In the genomic region with DNA sequence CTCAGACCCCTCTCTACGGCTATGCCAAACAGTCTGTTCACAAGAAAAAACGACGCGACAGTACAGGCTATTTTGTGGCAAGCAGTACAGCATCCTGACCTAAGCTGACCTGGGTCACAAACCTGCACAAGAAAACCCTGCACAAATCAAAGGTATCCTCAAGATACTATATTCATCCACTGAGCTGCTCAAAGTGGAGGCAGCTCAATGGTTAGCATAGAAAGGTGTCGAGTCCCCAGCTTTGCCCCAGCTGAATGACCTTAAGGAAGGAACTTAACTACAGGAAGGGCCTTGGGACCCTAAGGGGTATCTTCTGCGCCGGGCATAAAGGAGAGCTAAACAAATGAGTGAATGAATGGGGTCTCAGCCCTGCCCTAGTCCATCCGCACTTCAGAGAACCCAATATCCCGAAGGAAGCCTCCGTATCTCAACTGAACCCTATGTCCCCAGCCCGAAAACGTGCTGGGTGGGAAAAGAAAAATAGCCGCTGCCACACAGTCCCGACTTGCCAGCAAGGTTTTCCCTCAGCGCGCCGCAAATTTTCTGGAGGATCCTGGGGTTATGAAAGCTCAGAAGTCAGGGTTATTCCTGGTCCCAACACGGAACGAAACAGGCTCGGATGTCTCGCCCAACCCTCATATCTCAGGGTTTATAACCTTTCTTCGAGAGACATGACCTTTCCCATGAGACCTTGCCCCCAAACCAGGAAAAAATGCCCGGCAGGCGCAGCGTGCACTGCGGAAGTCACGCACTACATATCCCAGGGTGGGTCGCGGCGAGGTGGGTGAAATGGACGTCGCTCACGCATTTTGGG, we compare ENCODE assay signal across 8 cellular contexts. TPM values are rescaled to one million over a fixed set of nuclear protein-coding genes. Genes with fewer than 3 reads are reported as not detected.
DNase-seq lines count a peak whose midpoint lies in the region; TF ChIP-seq lines count a peak whose summit lies in the region.

A gene with protein sequence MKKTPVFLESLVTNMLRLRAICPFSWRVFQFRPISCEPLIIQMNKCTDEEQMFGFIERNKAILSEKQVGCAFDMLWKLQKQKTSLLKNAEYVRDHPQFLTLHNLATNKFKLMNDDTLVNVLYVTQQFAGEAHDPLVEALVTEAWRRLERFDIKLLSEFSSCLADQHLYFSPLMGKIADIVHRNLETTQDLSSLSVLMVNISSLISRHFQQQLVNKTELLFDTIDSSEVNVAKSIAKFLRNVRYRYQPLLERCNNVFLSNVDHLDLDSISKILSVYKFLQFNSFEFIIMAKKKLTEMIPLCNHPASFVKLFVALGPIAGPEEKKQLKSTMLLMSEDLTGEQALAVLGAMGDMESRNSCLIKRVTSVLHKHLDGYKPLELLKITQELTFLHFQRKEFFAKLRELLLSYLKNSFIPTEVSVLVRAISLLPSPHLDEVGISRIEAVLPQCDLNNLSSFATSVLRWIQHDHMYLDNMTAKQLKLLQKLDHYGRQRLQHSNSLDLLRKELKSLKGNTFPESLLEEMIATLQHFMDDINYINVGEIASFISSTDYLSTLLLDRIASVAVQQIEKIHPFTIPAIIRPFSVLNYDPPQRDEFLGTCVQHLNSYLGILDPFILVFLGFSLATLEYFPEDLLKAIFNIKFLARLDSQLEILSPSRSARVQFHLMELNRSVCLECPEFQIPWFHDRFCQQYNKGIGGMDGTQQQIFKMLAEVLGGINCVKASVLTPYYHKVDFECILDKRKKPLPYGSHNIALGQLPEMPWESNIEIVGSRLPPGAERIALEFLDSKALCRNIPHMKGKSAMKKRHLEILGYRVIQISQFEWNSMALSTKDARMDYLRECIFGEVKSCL (minus strand): TSS at position 706 of the 814 bp plus-strand sequence. CDS start 1,836 bp downstream, outside the sequence.

- no peaks in the 10 kb centered on the region for H3K27me3 Mint-ChIP-seq in activated naive CD4-positive, alpha-beta T cell treated with anti-CD3 and anti-CD28 coated beads, Interleukin-2, amount 10 ng/mL, durations not matched to agents 7 days and 5 days

- H3K27ac Mint-ChIP-seq in activated naive CD4-positive, alpha-beta T cell treated with anti-CD3 and anti-CD28 coated beads, Interleukin-2, amount 10 ng/mL, durations not matched to agents 7 days and 5 days, result peak within 1 kb of the TSS; percentile 87

- CTCF ChIA-PET in HEK293T (lab: Yijun Ruan, JAX), result interaction anchor here (0.6 kb wide), 1 partner anchor 191 kb away, joined by 3 read pairs; no protein-coding TSS in a partner anchor
- CTCF ChIA-PET in activated naive CD4-positive, alpha-beta T cell treated with anti-CD3 and anti-CD28 coated beads, Interleukin-2, amount 10 ng/mL, durations not matched to agents 7 days and 5 days (lab: Charles Lee), result interaction anchor here (0.6 to 0.7 kb wide), 2 partner anchors 11 to 168 kb away, joined by 3 to 4 read pairs; partner anchors contain the start of gene PPIG

- H3K9ac ChIP-seq in SK-N-MC (ENCODE audit: insufficient read length), result peak within 1 kb of the TSS; percentile 88

- H3K27ac ChIP-seq in SK-N-MC (no peak within 1 kb of the TSS), temporal lobe (ENCODE audit: low read depth, low read length) (no peak within 1 kb of the TSS)

- no peaks in the 10 kb centered on the region for H3K9me3 Mint-ChIP-seq in activated naive CD4-positive, alpha-beta T cell treated with anti-CD3 and anti-CD28 coated beads, Interleukin-2, amount 10 ng/mL, durations not matched to agents 7 days and 5 days

- POLR2A ChIA-PET in HEK293T (lab: Yijun Ruan, JAX), result interaction anchor here (0.6 to 2.0 kb wide), 4 partner anchors 11 to 121 kb away, joined by 3 to 19 read pairs (median 4); partner anchors contain the start of genes BBS5, CFAP210, PHOSPHO2 and PPIG

- H3K4me3 Mint-ChIP-seq in activated naive CD4-positive, alpha-beta T cell treated with anti-CD3 and anti-CD28 coated beads, Interleukin-2, amount 10 ng/mL, durations not matched to agents 7 days and 5 days, result peak within 1 kb of the TSS; percentile 98

- peaks cover 34% of the 10 kb centered on the region for H3K4me1 Mint-ChIP-seq in activated naive CD4-positive, alpha-beta T cell treated with anti-CD3 and anti-CD28 coated beads, Interleukin-2, amount 10 ng/mL, durations not matched to agents 7 days and 5 days

- no peaks in the 10 kb centered on the region for H3K9me3 ChIP-seq in SK-N-MC (ENCODE audit: low read depth, low read length)

- H3K4me3 ChIP-seq in SK-N-MC, result peak within 1 kb of the TSS; percentile 90

- H3K36me3 ChIP-seq in SK-N-MC (ENCODE audit: insufficient read depth, low read length), result peaks cover 5% of the 10 kb centered on the region; the same call in 1 of the 2 replicates

- peaks cover 18% of the 10 kb centered on the region for H3K36me3 Mint-ChIP-seq in activated naive CD4-positive, alpha-beta T cell treated with anti-CD3 and anti-CD28 coated beads, Interleukin-2, amount 10 ng/mL, durations not matched to agents 7 days and 5 days

- peak; percentile 90 for DNase-seq in GM03348 (ENCODE audit: low spot score)
- peak; percentile 84 for DNase-seq in HEK293T (ENCODE audit: extremely low spot score)
- DNase-seq in MV-4-11 (lab: John Stamatoyannopoulos, UW), result peak; percentile 94
- DNase-seq in SK-N-MC (ENCODE audit: low read depth, low spot score), result peak; percentile 73
- peak; percentile 92 for DNase-seq in activated naive CD4-positive, alpha-beta T cell treated with anti-CD3 and anti-CD28 coated beads, Interleukin-2, amount 10 ng/mL, durations not matched to agents 7 days and 5 days
- peak; percentile 90 for DNase-seq in globus pallidus (ENCODE audit: low spot score)
- peak; percentile 89 for DNase-seq in occipital lobe (lab: John Stamatoyannopoulos, UW)

TF ChIP-seq in HEK293T, 16 proteins besides CTCF, POLR2A, EP300 and RAD21:
- TF ChIP-seq BHLHE40 (IDR thresholded peaks at IDR 0.05; ENCODE audit: borderline replicate concordance), result no peak
- TF ChIP-seq FOXK2 (IDR thresholded peaks at IDR 0.05), result no peak
- no peak for TF ChIP-seq FOXA1 (IDR thresholded peaks at IDR 0.05)
- TF ChIP-seq L3MBTL2 (conservative IDR thresholded peaks at IDR 0.05), result peak; percentile 78
- TF ChIP-seq SUZ12 (IDR thresholded peaks at IDR 0.05), result peak; percentile 75; the same call in 1 of the 2 replicates
- TF ChIP-seq ARNT (IDR thresholded peaks at IDR 0.05), result no peak
- no peak for TF ChIP-seq CTBP1 (IDR thresholded peaks at IDR 0.05; ENCODE audit: borderline replicate concordance)
- TF ChIP-seq SP1 (IDR thresholded peaks at IDR 0.05), result no peak
- TF ChIP-seq NFRKB (IDR thresholded peaks at IDR 0.05), result no peak
- TF ChIP-seq, protein P1, sequence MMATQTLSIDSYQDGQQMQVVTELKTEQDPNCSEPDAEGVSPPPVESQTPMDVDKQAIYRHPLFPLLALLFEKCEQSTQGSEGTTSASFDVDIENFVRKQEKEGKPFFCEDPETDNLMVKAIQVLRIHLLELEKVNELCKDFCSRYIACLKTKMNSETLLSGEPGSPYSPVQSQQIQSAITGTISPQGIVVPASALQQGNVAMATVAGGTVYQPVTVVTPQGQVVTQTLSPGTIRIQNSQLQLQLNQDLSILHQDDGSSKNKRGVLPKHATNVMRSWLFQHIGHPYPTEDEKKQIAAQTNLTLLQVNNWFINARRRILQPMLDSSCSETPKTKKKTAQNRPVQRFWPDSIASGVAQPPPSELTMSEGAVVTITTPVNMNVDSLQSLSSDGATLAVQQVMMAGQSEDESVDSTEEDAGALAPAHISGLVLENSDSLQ (IDR thresholded peaks at IDR 0.05), result peak; percentile 88
- peak; percentile 80 for TF ChIP-seq ELF4 (IDR thresholded peaks at IDR 0.05)
- TF ChIP-seq TARDBP (IDR thresholded peaks at IDR 0.05), result no peak
- no peak for TF ChIP-seq LEF1 (IDR thresholded peaks at IDR 0.05; ENCODE audit: borderline replicate concordance)
- TF ChIP-seq ZNF384 (IDR thresholded peaks at IDR 0.05), result no peak

RNA-seq across cellular contexts. Expression of the gene that starts here (rescaled TPM):
- total RNA-seq in occipital lobe (81.6 TPM), temporal lobe (64.2 TPM)
